In genomic region chr4:35506161-35506560, GRCh38 we compare ENCODE assay signal across 29 cellular contexts.
"Had no signal": no experiment of that assay in that cellular context is flagged by ENCODE, and none has a peak within 500 bp of the region (broad histone marks: within the 10 kb centered on the region; RNA-seq: fewer than 3 reads in every experiment).

No MANE protein-coding gene starts in this region.

- H3K4me2 ChIP-seq: smooth muscle cell had no signal

- H3K36me3 ChIP-seq: adrenal gland, ascending aorta, cardiac muscle cell, colonic mucosa, gastrocnemius medialis, left ventricle myocardium inferior, right atrium auricular region, suprapubic skin, tibial artery, upper lobe of right lung had no signal

- H3K27me3 ChIP-seq: adrenal gland, ascending aorta, cardiac muscle cell, colonic mucosa, gastrocnemius medialis, right atrium auricular region, suprapubic skin, tibial artery, upper lobe of right lung had no signal

- H3K4me1 ChIP-seq: adrenal gland, ascending aorta, colonic mucosa, gastrocnemius medialis, left ventricle myocardium inferior, right atrium auricular region, suprapubic skin, tibial artery, upper lobe of right lung had no signal

- H3K9me3 ChIP-seq: adrenal gland, ascending aorta, colonic mucosa, gastrocnemius medialis, left ventricle myocardium inferior, right atrium auricular region, suprapubic skin, tibial artery, upper lobe of right lung had no signal

- H3K4me3 ChIP-seq: adrenal gland, ascending aorta, cardiac muscle cell, colonic mucosa, gastrocnemius medialis, left ventricle myocardium inferior, lung, right atrium auricular region, smooth muscle cell, suprapubic skin, tibial artery, upper lobe of right lung had no signal

- H3K27ac ChIP-seq: adrenal gland, ascending aorta, cardiac muscle cell, colonic mucosa, gastrocnemius medialis, left ventricle myocardium inferior, right atrium auricular region, suprapubic skin, tibial artery, upper lobe of right lung, VCaP had no signal

- DNase-seq: activated CD4-positive, alpha-beta memory T cell treated with anti-CD3 and anti-CD28 coated beads for 36 hours; activated CD4-positive, alpha-beta T cell treated with anti-CD3 and anti-CD28 coated beads for 48 hours; activated CD8-positive, alpha-beta memory T cell treated with anti-CD3 and anti-CD28 coated beads, Interleukin-2, amount 50 U/mL, for 4 hours; activated effector memory CD4-positive, alpha-beta T cell treated with anti-CD3 and anti-CD28 coated beads, Interleukin-2, amount 50 U/mL, for 16 hours; activated naive CD4-positive, alpha-beta T cell treated with anti-CD3 and anti-CD28 coated beads for 36 hours; activated naive CD8-positive, alpha-beta T cell treated with anti-CD3 and anti-CD28 coated beads for 36 hours; activated T-cell treated with anti-CD3 and anti-CD28 coated beads, Interleukin-2, amount 50 U/mL, for 1 hour; adrenal gland; cerebellar nuclear complex; colonic mucosa; effector CD8-positive, alpha-beta T cell; gastrocnemius medialis; glutamatergic neuron; islet precursor cell; left ventricle myocardium inferior; mesendoderm; natural killer cell; stimulated activated CD4-positive, alpha-beta T cell treated with anti-CD3 and anti-CD28 coated beads, Interleukin-1b, Interleukin-23, amount 100 ng/mL, for 48 hours; stimulated activated CD4-positive, alpha-beta T cell treated with anti-CD3 and anti-CD28 coated beads, Interleukin-4, amount 100 ng/mL, for 4 hours; stimulated activated naive B cell treated with anti-CD40 and anti-IgM and Interleukin-4, amounts not matched to agents 10 μg/mL and 1 μg/mL and 100 μg/mL, for 72 hours; tibial artery; upper lobe of right lung had no signal
